1 cellular context compared by ENCODE assay signal in the genomic region with DNA sequence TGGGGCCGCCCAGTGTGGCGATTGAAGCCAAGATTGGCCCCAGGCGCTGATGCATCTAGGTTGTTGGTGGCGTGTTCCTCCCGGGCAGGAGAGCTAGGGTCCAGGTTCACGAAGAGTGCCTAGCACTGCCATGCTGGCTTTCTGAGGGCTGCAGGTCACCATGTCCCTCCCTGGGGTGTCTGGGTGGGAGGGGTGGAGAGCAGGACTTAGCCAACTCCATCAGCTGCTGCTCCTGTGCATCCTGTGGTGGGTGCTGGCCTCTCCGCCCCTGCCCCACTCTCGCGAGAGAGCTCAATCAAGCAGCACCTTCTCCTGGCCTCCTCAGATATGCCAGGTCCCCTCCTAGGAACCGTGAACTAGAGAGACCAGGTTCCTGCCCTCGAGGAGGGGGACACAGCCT.
TF ChIP-seq lines count a peak whose summit lies in the region.

No MANE protein-coding gene starts in this region.

TF ChIP-seq in K562, 482 proteins besides CTCF, POLR2A, EP300 and RAD21:
- TF ChIP-seq MEF2D (tag; conservative IDR thresholded peaks at IDR 0.05; ENCODE audit: low read depth), result no peak
- TF ChIP-seq, protein P1, sequence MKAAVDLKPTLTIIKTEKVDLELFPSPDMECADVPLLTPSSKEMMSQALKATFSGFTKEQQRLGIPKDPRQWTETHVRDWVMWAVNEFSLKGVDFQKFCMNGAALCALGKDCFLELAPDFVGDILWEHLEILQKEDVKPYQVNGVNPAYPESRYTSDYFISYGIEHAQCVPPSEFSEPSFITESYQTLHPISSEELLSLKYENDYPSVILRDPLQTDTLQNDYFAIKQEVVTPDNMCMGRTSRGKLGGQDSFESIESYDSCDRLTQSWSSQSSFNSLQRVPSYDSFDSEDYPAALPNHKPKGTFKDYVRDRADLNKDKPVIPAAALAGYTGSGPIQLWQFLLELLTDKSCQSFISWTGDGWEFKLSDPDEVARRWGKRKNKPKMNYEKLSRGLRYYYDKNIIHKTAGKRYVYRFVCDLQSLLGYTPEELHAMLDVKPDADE (conservative IDR thresholded peaks at IDR 0.05; ENCODE audit: control insufficient read depth, low read depth, low read length), result no peak
- no peak for TF ChIP-seq ZSCAN32 (CRISPR knock-in tag; IDR thresholded peaks at IDR 0.05)
- no peak for TF ChIP-seq PRPF4 (IDR thresholded peaks at IDR 0.05; ENCODE audit: insufficient read depth, low read depth, low read length, poor library complexity, severe bottlenecking)
- no peak for TF ChIP-seq CXXC5 (CRISPR knock-in tag; IDR thresholded peaks at IDR 0.05)
- TF ChIP-seq, protein P2, sequence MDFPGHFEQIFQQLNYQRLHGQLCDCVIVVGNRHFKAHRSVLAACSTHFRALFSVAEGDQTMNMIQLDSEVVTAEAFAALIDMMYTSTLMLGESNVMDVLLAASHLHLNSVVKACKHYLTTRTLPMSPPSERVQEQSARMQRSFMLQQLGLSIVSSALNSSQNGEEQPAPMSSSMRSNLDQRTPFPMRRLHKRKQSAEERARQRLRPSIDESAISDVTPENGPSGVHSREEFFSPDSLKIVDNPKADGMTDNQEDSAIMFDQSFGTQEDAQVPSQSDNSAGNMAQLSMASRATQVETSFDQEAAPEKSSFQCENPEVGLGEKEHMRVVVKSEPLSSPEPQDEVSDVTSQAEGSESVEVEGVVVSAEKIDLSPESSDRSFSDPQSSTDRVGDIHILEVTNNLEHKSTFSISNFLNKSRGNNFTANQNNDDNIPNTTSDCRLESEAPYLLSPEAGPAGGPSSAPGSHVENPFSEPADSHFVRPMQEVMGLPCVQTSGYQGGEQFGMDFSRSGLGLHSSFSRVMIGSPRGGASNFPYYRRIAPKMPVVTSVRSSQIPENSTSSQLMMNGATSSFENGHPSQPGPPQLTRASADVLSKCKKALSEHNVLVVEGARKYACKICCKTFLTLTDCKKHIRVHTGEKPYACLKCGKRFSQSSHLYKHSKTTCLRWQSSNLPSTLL (IDR thresholded peaks at IDR 0.05), result no peak
- TF ChIP-seq, protein P3, sequence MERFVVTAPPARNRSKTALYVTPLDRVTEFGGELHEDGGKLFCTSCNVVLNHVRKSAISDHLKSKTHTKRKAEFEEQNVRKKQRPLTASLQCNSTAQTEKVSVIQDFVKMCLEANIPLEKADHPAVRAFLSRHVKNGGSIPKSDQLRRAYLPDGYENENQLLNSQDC (CRISPR knock-in tag; IDR thresholded peaks at IDR 0.05), result no peak
- no peak for TF ChIP-seq CAMTA2 (CRISPR knock-in tag; conservative IDR thresholded peaks at IDR 0.05)
- no peak for TF ChIP-seq ZNF311 (CRISPR knock-in tag; IDR thresholded peaks at IDR 0.05)
- no peak for TF ChIP-seq ZNF431 (CRISPR knock-in tag; IDR thresholded peaks at IDR 0.05)
- TF ChIP-seq ZNF174 (CRISPR knock-in tag; IDR thresholded peaks at IDR 0.05), result no peak
